ENCODE assay signal across 18 cellular contexts in the genomic region with DNA sequence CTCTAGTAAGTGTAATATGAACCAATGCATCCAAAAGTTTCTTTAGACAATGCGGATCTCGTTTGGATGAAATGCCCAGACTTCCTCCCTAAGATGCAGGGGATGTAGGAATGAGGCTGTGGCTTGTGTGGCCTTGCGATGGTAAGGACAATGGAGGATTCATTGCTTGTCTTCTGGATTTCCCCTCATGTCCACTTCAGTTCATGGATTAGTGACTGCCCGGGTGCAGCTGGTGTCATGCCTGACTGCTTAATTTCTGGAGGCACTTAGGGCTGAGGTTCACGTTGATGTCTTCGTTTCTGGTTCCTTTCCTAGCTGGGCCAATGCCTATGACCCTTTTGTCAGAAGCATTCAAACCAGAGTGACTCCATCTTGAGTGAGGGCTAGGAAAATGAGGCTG.
DNase-seq lines count a peak whose midpoint lies in the region; ATAC-seq, FAIRE-seq and TF ChIP-seq lines count a peak whose summit lies in the region.
"Had no signal": no experiment of that assay in that cellular context is flagged by ENCODE, and none has a peak within 500 bp of the region (broad histone marks: within the 10 kb centered on the region; RNA-seq: fewer than 3 reads in every experiment).

No MANE protein-coding gene starts in this region.

- FAIRE-seq in bronchial epithelial cell (lab: Jason Lieb, UNC) = peak; percentile 85
- FAIRE-seq: GM12891, GM18507 had no signal

- H3K4me1 Mint-ChIP-seq in progenitor cell of endocrine pancreas (ENCODE audit: low read depth) = peaks cover 23% of the 10 kb centered on the region
- H3K4me1 Mint-ChIP-seq: CD4-positive, alpha-beta memory T cell had no signal

- no peaks in the 10 kb centered on the region for H3K9me3 Mint-ChIP-seq in progenitor cell of endocrine pancreas (ENCODE audit: low read depth)
- H3K9me3 Mint-ChIP-seq: CD4-positive, alpha-beta memory T cell had no signal

- 80% methylated on average over 6 of the region's 6 CpGs for WGBS in esophagus muscularis mucosa

- no peak overlapping the region for H3K27ac Mint-ChIP-seq in progenitor cell of endocrine pancreas
- H3K27ac Mint-ChIP-seq: CD4-positive, alpha-beta memory T cell had no signal

- TF ChIP-seq EP300 in esophagus muscularis mucosa (IDR thresholded peaks at IDR 0.05) = no peak

- H3K4me3 ChIP-seq in bronchial epithelial cell (ENCODE audit: low read depth, low read length) = no peak overlapping the region
- no peak overlapping the region for H3K4me3 ChIP-seq in esophagus muscularis mucosa

- H3K36me3 ChIP-seq in bronchial epithelial cell (ENCODE audit: control insufficient read depth, insufficient read depth, low read length) (no peaks in the 10 kb centered on the region), esophagus muscularis mucosa (no peaks in the 10 kb centered on the region)

- H3K27me3 Mint-ChIP-seq in progenitor cell of endocrine pancreas = peaks cover 11% of the 10 kb centered on the region

- no peaks in the 10 kb centered on the region for H3K27me3 ChIP-seq in bronchial epithelial cell (ENCODE audit: control insufficient read depth, insufficient read depth, low read length)
- no peaks in the 10 kb centered on the region for H3K27me3 ChIP-seq in esophagus muscularis mucosa

- no peak overlapping the region for H3K4me3 Mint-ChIP-seq in progenitor cell of endocrine pancreas (ENCODE audit: low read depth)

- H3K4me1 ChIP-seq in esophagus muscularis mucosa = no peaks in the 10 kb centered on the region
- H3K4me1 ChIP-seq: Caco-2 had no signal

- H3K27ac ChIP-seq in esophagus muscularis mucosa (replicated peaks in 1 of 4) = no peak overlapping the region

- H3K36me3 Mint-ChIP-seq in progenitor cell of endocrine pancreas (ENCODE audit: insufficient read depth) = no peaks in the 10 kb centered on the region
- H3K36me3 Mint-ChIP-seq: CD4-positive, alpha-beta memory T cell had no signal

- DNase-seq in NCI-H510A (lab: John Stamatoyannopoulos, UW) (peak; percentile 54), NCI-H510A treated with DMSO at 0.1 percent for 48 hours (lab: John Stamatoyannopoulos, UW) (peak; percentile 34), bronchial epithelial cell (ENCODE audit: low read depth) (no peak), esophagus muscularis mucosa (ENCODE audit: extremely low spot score) (peak; percentile 77), progenitor cell of endocrine pancreas (ENCODE audit: low spot score, unreplicated experiment) (no peak)
- DNase-seq: C1 segment of cervical spinal cord; Caco-2; CD4-positive, alpha-beta memory T cell; DMS153; DMS79 treated with DMSO at 0.1 percent for 48 hours; GF-D8; GOT3; H7; HCEC 1CT had no signal

- intact Hi-C loops in esophagus muscularis mucosa (cut with DNase I) = no loop called here

- H3K9me3 ChIP-seq in esophagus muscularis mucosa = no peaks in the 10 kb centered on the region
- H3K9me3 ChIP-seq: Caco-2 had no signal

- no peak for TF ChIP-seq POLR2A in esophagus muscularis mucosa (IDR thresholded peaks at IDR 0.05; ENCODE audit: low read depth)

- TF ChIP-seq CTCF in bronchial epithelial cell (IDR thresholded peaks at IDR 0.05; ENCODE audit: insufficient read depth, low read length, severe bottlenecking) (no peak), esophagus muscularis mucosa (IDR thresholded peaks at IDR 0.05) (no peak), progenitor cell of endocrine pancreas (IDR thresholded peaks at IDR 0.05; ENCODE audit: unreplicated experiment) (no peak)

- no peak for ATAC-seq in HG03520 (IDR thresholded peaks at IDR 0.05; ENCODE audit: unreplicated experiment)
- no peak for ATAC-seq in HG03095 (IDR thresholded peaks at IDR 0.05; ENCODE audit: unreplicated experiment)

Comparison
In these comparisons a context has a peak if more than half of its experiments do, and no peak if none do; other contexts are left out.
1. DNase-seq: peak in NCI-H510A (single experiment), NCI-H510A treated with DMSO at 0.1 percent for 48 hours (single experiment) and esophagus muscularis mucosa (single experiment); none in bronchial epithelial cell (single experiment) and progenitor cell of endocrine pancreas (single experiment).